Comparison of ENCODE assay signal across 11 cellular contexts in genomic region chr1:109535971-109536491, GRCh38.
DNase-seq lines count a peak whose midpoint lies in the region; ATAC-seq lines count a peak whose summit lies in the region.
"Had no signal": no experiment of that assay in that cellular context is flagged by ENCODE, and none has a peak within 500 bp of the region (broad histone marks: within the 10 kb centered on the region; RNA-seq: fewer than 3 reads in every experiment).

No MANE protein-coding gene starts in this region.

- no peak for ATAC-seq in HG02840 (IDR thresholded peaks at IDR 0.05; ENCODE audit: low FRiP score, unreplicated experiment)
- ATAC-seq in HG02610 (IDR thresholded peaks at IDR 0.05; ENCODE audit: unreplicated experiment): no peak
- ATAC-seq in GM21381 (IDR thresholded peaks at IDR 0.05; ENCODE audit: unreplicated experiment): no peak

- DNase-seq in NCI-H1105 (lab: John Stamatoyannopoulos, UW): peak; percentile 31
- peak in 47 of 56 donors; percentile 17 to 90 (median 58) for DNase-seq in amygdala (lab: John Stamatoyannopoulos, UW)
- DNase-seq in hippocampal formation (lab: John Stamatoyannopoulos, UW): peak; percentile 32 to 61
- peak; percentile 14 for DNase-seq in stimulated activated CD8-positive, alpha-beta memory T cell treated with anti-CD3 and anti-CD28 coated beads, Interleukin-4, amount 100 ng/mL, for 48 hours
- DNase-seq in COLO668 (lab: John Stamatoyannopoulos, UW; ENCODE audit: unreplicated experiment): no peak
- DNase-seq: activated T-cell treated with anti-CD3 and anti-CD28 coated beads, Interleukin-2, amount 50 U/mL, for 24 hours; CD8-positive, alpha-beta memory T cell; NCI-H1436 treated with DMSO at 0.1 percent for 48 hours had no signal
